ENCODE assay signal across 1 cellular context in genomic region chr1:111449703-111450017, GRCh38.
TF ChIP-seq lines count a peak whose summit lies in the region.

No MANE protein-coding gene starts in this region.

TF ChIP-seq in H1, 55 proteins besides CTCF, POLR2A, EP300 and RAD21:
- no peak for TF ChIP-seq TBP (IDR thresholded peaks at IDR 0.05; ENCODE audit: low read depth, low read length)
- TF ChIP-seq RBBP5 (IDR thresholded peaks at IDR 0.05; ENCODE audit: borderline replicate concordance, low read depth, low read length): 0 out of 2 replicates have a peak, but pooled peaks have one; percentile 20
- no peak for TF ChIP-seq HDAC2 (IDR thresholded peaks at IDR 0.05; ENCODE audit: borderline replicate concordance in 1 of 2, low read depth in 2 of 2, low read length in 2 of 2)
- TF ChIP-seq POLR2AphosphoS5 (IDR thresholded peaks at IDR 0.05; ENCODE audit: low read depth, low read length): 0 out of 2 replicates have a peak, but pooled peaks have one; percentile 4
- no peak for TF ChIP-seq SP2 (IDR thresholded peaks at IDR 0.05; ENCODE audit: low read length)
- TF ChIP-seq KDM4A (IDR thresholded peaks at IDR 0.05; ENCODE audit: low read depth, low read length, severe bottlenecking): no peak
- TF ChIP-seq YY1 (IDR thresholded peaks at IDR 0.05; ENCODE audit: low read depth, low read length): no peak
- no peak for TF ChIP-seq CREB1 (IDR thresholded peaks at IDR 0.05)
- no peak for TF ChIP-seq KDM5A (IDR thresholded peaks at IDR 0.05; ENCODE audit: low read length)
